In the genomic region with DNA sequence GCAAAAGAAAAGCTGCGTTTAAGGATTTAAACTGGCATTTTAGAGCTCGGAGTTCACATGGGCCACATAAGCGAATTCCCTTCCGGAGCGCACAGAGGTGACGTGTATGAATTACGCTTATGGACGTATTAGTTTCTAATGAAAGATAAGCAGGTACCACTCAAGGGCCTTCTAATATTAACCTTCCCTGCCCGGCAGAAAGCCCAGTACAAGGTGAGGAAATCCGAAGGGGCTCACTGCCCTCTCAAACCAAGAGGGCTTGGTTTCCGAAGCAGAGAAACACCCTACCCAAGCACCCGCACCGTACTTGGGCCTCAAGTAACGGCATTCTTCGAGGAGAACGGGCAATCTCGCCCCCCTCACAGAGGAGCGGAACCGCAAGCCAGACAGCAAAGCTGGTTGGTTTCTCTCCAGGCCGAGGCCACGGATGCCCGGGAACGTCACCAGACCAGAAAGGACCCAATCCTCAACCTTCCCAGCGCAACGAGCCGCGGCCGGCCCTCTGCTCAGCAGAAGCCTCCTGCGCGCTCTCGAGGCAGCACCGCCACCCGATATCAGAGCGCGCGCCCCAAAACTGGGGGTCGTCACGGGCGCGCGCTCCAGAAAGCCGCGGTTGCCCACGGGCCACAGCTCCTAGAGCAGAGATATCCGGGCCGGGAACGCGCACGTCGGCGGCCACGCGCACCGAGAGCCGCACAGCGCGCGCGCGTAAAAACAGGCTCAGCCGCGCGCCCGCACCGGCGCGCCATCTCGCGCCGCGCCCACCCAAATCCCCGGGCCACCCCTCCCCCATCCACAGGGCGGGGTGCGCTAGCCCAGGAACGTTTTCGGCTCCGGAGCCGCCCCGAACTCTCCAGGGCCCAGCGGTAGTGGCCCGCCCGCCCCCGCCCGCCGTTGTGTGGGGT, we compare ENCODE assay signal across 1 cellular context.
TF ChIP-seq lines count a peak whose summit lies in the region.

No MANE protein-coding gene starts in this region.

TF ChIP-seq in HepG2, 621 proteins besides CTCF, POLR2A, EP300 and RAD21 (continued from another document):
- TF ChIP-seq ZNF605 (CRISPR knock-in tag; IDR thresholded peaks at IDR 0.05): peak; percentile 85
- peak; percentile 52 for TF ChIP-seq HNRNPK (IDR thresholded peaks at IDR 0.05; ENCODE audit: low read depth, low read length, poor library complexity, severe bottlenecking)
- peak; percentile 68 for TF ChIP-seq CREB1 (IDR thresholded peaks at IDR 0.05)
- TF ChIP-seq CREB1 (CRISPR knock-in tag; IDR thresholded peaks at IDR 0.05): peak; percentile 85
- TF ChIP-seq, protein P1, sequence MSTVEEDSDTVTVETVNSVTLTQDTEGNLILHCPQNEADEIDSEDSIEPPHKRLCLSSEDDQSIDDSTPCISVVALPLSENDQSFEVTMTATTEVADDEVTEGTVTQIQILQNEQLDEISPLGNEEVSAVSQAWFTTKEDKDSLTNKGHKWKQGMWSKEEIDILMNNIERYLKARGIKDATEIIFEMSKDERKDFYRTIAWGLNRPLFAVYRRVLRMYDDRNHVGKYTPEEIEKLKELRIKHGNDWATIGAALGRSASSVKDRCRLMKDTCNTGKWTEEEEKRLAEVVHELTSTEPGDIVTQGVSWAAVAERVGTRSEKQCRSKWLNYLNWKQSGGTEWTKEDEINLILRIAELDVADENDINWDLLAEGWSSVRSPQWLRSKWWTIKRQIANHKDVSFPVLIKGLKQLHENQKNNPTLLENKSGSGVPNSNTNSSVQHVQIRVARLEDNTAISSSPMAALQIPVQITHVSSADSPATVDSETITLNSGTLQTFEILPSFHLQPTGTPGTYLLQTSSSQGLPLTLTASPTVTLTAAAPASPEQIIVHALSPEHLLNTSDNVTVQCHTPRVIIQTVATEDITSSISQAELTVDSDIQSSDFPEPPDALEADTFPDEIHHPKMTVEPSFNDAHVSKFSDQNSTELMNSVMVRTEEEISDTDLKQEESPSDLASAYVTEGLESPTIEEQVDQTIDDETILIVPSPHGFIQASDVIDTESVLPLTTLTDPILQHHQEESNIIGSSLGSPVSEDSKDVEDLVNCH (CRISPR knock-in tag; IDR thresholded peaks at IDR 0.05): peak; percentile 14; the same call in 1 of the 2 replicates
- peak; percentile 72 for TF ChIP-seq AGO2 (optimal IDR thresholded peaks at IDR 0.05; ENCODE audit: low read depth, low read length)
- TF ChIP-seq NR2C2 (CRISPR knock-in tag; IDR thresholded peaks at IDR 0.05; ENCODE audit: borderline replicate concordance): peak; percentile 71
- no peak for TF ChIP-seq ZNF331 (CRISPR knock-in tag; IDR thresholded peaks at IDR 0.05)
- no peak for TF ChIP-seq STAG1 (CRISPR knock-in tag; IDR thresholded peaks at IDR 0.05)
- 0 out of 2 replicates have a peak, but pooled peaks have one; percentile 5 for TF ChIP-seq PITX1 (CRISPR knock-in tag; IDR thresholded peaks at IDR 0.05)
- TF ChIP-seq HOXA5 (CRISPR knock-in tag; IDR thresholded peaks at IDR 0.05): 0 out of 2 replicates have a peak, but pooled peaks have one; percentile 26
- peak; percentile 54 for TF ChIP-seq YEATS4 (CRISPR knock-in tag; IDR thresholded peaks at IDR 0.05; ENCODE audit: borderline replicate concordance)
- TF ChIP-seq, protein P2, sequence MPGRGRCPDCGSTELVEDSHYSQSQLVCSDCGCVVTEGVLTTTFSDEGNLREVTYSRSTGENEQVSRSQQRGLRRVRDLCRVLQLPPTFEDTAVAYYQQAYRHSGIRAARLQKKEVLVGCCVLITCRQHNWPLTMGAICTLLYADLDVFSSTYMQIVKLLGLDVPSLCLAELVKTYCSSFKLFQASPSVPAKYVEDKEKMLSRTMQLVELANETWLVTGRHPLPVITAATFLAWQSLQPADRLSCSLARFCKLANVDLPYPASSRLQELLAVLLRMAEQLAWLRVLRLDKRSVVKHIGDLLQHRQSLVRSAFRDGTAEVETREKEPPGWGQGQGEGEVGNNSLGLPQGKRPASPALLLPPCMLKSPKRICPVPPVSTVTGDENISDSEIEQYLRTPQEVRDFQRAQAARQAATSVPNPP (CRISPR knock-in tag; IDR thresholded peaks at IDR 0.05): no peak
- TF ChIP-seq NCOR1 (IDR thresholded peaks at IDR 0.05; ENCODE audit: borderline replicate concordance, low read length): no peak; the same call in 1 of the 2 replicates
- TF ChIP-seq ZNF543 (CRISPR knock-in tag; IDR thresholded peaks at IDR 0.05): peak; percentile 21; the same call in 1 of the 2 replicates
- no peak for TF ChIP-seq ZNF652 (CRISPR knock-in tag; IDR thresholded peaks at IDR 0.05; ENCODE audit: borderline replicate concordance, low read depth)
- no peak for TF ChIP-seq ZNF790 (CRISPR knock-in tag; IDR thresholded peaks at IDR 0.05; ENCODE audit: borderline replicate concordance)
- peak; percentile 55; the same call in 1 of the 2 replicates for TF ChIP-seq MLLT10 (CRISPR knock-in tag; IDR thresholded peaks at IDR 0.05)
- no peak for TF ChIP-seq ZMYM3 (CRISPR knock-in tag; IDR thresholded peaks at IDR 0.05)
- TF ChIP-seq, protein P3, sequence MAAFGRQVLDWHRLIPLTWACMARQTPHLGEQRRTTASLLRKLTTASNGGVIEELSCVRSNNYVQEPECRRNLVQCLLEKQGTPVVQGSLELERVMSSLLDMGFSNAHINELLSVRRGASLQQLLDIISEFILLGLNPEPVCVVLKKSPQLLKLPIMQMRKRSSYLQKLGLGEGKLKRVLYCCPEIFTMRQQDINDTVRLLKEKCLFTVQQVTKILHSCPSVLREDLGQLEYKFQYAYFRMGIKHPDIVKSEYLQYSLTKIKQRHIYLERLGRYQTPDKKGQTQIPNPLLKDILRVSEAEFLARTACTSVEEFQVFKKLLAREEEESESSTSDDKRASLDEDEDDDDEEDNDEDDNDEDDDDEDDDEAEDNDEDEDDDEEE (CRISPR knock-in tag; IDR thresholded peaks at IDR 0.05): no peak
- no peak for TF ChIP-seq ZFP36 (IDR thresholded peaks at IDR 0.05; ENCODE audit: borderline replicate concordance, low read depth, low read length, partially characterized antibody)
- 0 out of 2 replicates have a peak, but pooled peaks have one; percentile 72 for TF ChIP-seq ZFP37 (CRISPR knock-in tag; IDR thresholded peaks at IDR 0.05; ENCODE audit: borderline replicate concordance)
- 0 out of 2 replicates have a peak, but pooled peaks have one; percentile 25 for TF ChIP-seq ONECUT2 (CRISPR knock-in tag; IDR thresholded peaks at IDR 0.05)
- 0 out of 2 replicates have a peak, but pooled peaks have one; percentile 3 for TF ChIP-seq ZFX (CRISPR knock-in tag; IDR thresholded peaks at IDR 0.05; ENCODE audit: low read depth)
- no peak for TF ChIP-seq BRCA1 (CRISPR knock-in tag; IDR thresholded peaks at IDR 0.05)
- TF ChIP-seq CENPT (CRISPR knock-in tag; IDR thresholded peaks at IDR 0.05; ENCODE audit: low read depth): no peak
- TF ChIP-seq GABPB1 (CRISPR knock-in tag; IDR thresholded peaks at IDR 0.05): peak; percentile 34
- TF ChIP-seq, protein P4, sequence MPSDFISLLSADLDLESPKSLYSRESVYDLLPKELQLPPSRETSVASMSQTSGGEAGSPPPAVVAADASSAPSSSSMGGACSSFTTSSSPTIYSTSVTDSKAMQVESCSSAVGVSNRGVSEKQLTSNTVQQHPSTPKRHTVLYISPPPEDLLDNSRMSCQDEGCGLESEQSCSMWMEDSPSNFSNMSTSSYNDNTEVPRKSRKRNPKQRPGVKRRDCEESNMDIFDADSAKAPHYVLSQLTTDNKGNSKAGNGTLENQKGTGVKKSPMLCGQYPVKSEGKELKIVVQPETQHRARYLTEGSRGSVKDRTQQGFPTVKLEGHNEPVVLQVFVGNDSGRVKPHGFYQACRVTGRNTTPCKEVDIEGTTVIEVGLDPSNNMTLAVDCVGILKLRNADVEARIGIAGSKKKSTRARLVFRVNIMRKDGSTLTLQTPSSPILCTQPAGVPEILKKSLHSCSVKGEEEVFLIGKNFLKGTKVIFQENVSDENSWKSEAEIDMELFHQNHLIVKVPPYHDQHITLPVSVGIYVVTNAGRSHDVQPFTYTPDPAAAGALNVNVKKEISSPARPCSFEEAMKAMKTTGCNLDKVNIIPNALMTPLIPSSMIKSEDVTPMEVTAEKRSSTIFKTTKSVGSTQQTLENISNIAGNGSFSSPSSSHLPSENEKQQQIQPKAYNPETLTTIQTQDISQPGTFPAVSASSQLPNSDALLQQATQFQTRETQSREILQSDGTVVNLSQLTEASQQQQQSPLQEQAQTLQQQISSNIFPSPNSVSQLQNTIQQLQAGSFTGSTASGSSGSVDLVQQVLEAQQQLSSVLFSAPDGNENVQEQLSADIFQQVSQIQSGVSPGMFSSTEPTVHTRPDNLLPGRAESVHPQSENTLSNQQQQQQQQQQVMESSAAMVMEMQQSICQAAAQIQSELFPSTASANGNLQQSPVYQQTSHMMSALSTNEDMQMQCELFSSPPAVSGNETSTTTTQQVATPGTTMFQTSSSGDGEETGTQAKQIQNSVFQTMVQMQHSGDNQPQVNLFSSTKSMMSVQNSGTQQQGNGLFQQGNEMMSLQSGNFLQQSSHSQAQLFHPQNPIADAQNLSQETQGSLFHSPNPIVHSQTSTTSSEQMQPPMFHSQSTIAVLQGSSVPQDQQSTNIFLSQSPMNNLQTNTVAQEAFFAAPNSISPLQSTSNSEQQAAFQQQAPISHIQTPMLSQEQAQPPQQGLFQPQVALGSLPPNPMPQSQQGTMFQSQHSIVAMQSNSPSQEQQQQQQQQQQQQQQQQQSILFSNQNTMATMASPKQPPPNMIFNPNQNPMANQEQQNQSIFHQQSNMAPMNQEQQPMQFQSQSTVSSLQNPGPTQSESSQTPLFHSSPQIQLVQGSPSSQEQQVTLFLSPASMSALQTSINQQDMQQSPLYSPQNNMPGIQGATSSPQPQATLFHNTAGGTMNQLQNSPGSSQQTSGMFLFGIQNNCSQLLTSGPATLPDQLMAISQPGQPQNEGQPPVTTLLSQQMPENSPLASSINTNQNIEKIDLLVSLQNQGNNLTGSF (CRISPR knock-in tag; IDR thresholded peaks at IDR 0.05): peak; percentile 51; the same call in 1 of the 2 replicates
- TF ChIP-seq ZNF484 (CRISPR knock-in tag; IDR thresholded peaks at IDR 0.05; ENCODE audit: borderline replicate concordance, low read depth): no peak
- peak; percentile 42; the same call in 1 of the 2 replicates for TF ChIP-seq POLR2AphosphoS5 (IDR thresholded peaks at IDR 0.05; ENCODE audit: low read depth, low read length)
- TF ChIP-seq, protein P5, sequence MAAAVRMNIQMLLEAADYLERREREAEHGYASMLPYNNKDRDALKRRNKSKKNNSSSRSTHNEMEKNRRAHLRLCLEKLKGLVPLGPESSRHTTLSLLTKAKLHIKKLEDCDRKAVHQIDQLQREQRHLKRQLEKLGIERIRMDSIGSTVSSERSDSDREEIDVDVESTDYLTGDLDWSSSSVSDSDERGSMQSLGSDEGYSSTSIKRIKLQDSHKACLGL (CRISPR knock-in tag; IDR thresholded peaks at IDR 0.05): peak; percentile 42; the same call in 1 of the 2 replicates
- TF ChIP-seq, protein P6, sequence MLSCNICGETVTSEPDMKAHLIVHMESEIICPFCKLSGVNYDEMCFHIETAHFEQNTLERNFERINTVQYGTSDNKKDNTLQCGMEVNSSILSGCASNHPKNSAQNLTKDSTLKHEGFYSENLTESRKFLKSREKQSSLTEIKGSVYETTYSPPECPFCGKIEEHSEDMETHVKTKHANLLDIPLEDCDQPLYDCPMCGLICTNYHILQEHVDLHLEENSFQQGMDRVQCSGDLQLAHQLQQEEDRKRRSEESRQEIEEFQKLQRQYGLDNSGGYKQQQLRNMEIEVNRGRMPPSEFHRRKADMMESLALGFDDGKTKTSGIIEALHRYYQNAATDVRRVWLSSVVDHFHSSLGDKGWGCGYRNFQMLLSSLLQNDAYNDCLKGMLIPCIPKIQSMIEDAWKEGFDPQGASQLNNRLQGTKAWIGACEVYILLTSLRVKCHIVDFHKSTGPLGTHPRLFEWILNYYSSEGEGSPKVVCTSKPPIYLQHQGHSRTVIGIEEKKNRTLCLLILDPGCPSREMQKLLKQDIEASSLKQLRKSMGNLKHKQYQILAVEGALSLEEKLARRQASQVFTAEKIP (CRISPR knock-in tag; IDR thresholded peaks at IDR 0.05; ENCODE audit: borderline replicate concordance): no peak
- 0 out of 2 replicates have a peak, but pooled peaks have one; percentile 18 for TF ChIP-seq ZNF468 (CRISPR knock-in tag; IDR thresholded peaks at IDR 0.05)
- peak; percentile 35; the same call in 1 of the 2 replicates for TF ChIP-seq MEF2D (CRISPR knock-in tag; IDR thresholded peaks at IDR 0.05)
- TF ChIP-seq YY1 (IDR thresholded peaks at IDR 0.05; ENCODE audit: insufficient read depth, insufficient replicate concordance, low read depth, low read length): no peak
- no peak for TF ChIP-seq ZMYM4 (CRISPR knock-in tag; IDR thresholded peaks at IDR 0.05)
- 0 out of 2 replicates have a peak, but pooled peaks have one; percentile 46 for TF ChIP-seq ZNF264 (CRISPR knock-in tag; IDR thresholded peaks at IDR 0.05)
- TF ChIP-seq ZNF788 (CRISPR knock-in tag; IDR thresholded peaks at IDR 0.05; ENCODE audit: borderline replicate concordance): peak; percentile 48; the same call in 1 of the 2 replicates
- peak; percentile 22; the same call in 1 of the 2 replicates for TF ChIP-seq MYC (CRISPR knock-in tag; IDR thresholded peaks at IDR 0.05; ENCODE audit: borderline replicate concordance)
- TF ChIP-seq PHF5A (CRISPR knock-in tag; IDR thresholded peaks at IDR 0.05; ENCODE audit: low read depth, unreplicated experiment): peak; percentile 8
- no peak for TF ChIP-seq ATF7 (IDR thresholded peaks at IDR 0.05)
- TF ChIP-seq ATF7 (CRISPR knock-in tag; IDR thresholded peaks at IDR 0.05): peak; percentile 63; the same call in 1 of the 2 replicates
- TF ChIP-seq, protein P7, sequence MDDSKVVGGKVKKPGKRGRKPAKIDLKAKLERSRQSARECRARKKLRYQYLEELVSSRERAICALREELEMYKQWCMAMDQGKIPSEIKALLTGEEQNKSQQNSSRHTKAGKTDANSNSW (CRISPR knock-in tag; IDR thresholded peaks at IDR 0.05; ENCODE audit: borderline replicate concordance): peak; percentile 55; the same call in 1 of the 2 replicates
- TF ChIP-seq ZBTB7B (CRISPR knock-in tag; IDR thresholded peaks at IDR 0.05): peak; percentile 26
- TF ChIP-seq ZNF615 (CRISPR knock-in tag; IDR thresholded peaks at IDR 0.05; ENCODE audit: borderline replicate concordance): peak; percentile 80
- TF ChIP-seq ZSCAN29 (CRISPR knock-in tag; conservative IDR thresholded peaks at IDR 0.05): peak; percentile 79; the same call in 1 of the 2 replicates
